ENCODE assay signal across 8 cellular contexts in the genomic region with DNA sequence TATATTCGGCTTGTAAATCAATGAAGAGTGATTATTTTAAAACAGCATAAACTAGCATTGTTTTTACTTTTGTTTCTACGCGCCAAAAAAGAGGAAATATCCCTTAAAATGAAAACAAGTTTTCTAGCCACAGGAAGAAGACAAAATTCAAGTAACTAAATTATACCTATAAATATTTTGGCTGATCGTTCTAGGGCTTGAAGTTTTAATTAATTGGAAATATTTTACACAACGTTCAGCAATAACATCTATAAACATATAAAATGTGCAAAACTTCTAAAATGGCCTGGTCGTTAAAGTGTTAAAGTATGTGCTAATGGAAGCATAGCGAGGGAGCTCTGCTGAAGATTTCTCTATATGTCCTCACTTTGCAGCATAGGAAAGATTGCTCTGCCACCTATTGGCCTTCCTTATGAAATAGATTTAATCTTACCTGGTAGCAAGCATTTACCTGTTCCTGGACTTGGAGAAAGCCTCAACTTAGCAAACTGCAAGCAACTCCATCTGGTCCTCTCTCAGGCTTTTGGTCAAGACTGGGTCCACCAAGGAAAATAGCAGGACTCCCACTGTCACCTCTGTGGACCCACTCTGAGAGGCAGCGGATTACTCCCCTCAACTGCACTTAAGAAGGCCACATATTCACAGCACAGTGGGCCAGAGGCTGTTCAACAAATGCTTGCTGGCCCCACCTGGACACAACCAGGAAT.
A peak's percentile ranks its signal among the peaks of the same experiment; 100 is the strongest.
DNase-seq lines count a peak whose midpoint lies in the region; ATAC-seq, FAIRE-seq and TF ChIP-seq lines count a peak whose summit lies in the region.

No MANE protein-coding gene starts in this region.

- DNase-seq in AG04450 (ENCODE audit: low read depth, low spot score) (peak; percentile 11), GM18507 (ENCODE audit: extremely low spot score, insufficient read length, low read depth) (peak; percentile 25), NCI-H1436 treated with DMSO at 0.1 percent for 48 hours (lab: John Stamatoyannopoulos, UW) (peak; percentile 44), SW480 (ENCODE audit: low spot score) (peak; percentile 95), cardiac fibroblast (ENCODE audit: low read depth in 2 of 2) (peak; percentile 82 to 84), left lobe of liver (ENCODE audit: low spot score) (no peak), superior temporal gyrus (ENCODE audit: extremely low spot score) (peak; percentile 44)

- H3K4me3 ChIP-seq in AG04450 (ENCODE audit: low read depth, low read length) (no peak overlapping the region), cardiac fibroblast (replicated peaks in 1 of 2; ENCODE audit: low read depth in 2 of 2, low read length in 2 of 2) (no peak overlapping the region)

- CTCF ChIA-PET in AG04450 (lab: Charles Lee): interaction anchor here (0.7 to 1.7 kb wide), 6 partner anchors 11 to 655 kb away, joined by 3 to 8 read pairs (median 4); no protein-coding TSS in a partner anchor

- no peaks in the 10 kb centered on the region for H3K9me3 ChIP-seq in AG04450 (ENCODE audit: control insufficient read depth, insufficient read depth, low read length)

- H3K27ac ChIP-seq in AG04450 (ENCODE audit: low read depth, low read length): no peak overlapping the region

- POLR2A ChIA-PET in AG04450 (lab: Yijun Ruan, JAX): interaction anchor here (0.7 kb wide), 1 partner anchor 98 kb away, joined by 3 read pairs; no protein-coding TSS in a partner anchor

- peak; percentile 76 for FAIRE-seq in GM18507 (lab: Jason Lieb, UNC)

- TF ChIP-seq CTCF in AG04450 (IDR thresholded peaks at IDR 0.05; ENCODE audit: low read depth, low read length) (peak; percentile 56), cardiac fibroblast (IDR thresholded peaks at IDR 0.05; ENCODE audit: low read depth, low read length) (peak; percentile 37)

- ATAC-seq in left lobe of liver (peak; percentile 95), GM19397 (IDR thresholded peaks at IDR 0.05; ENCODE audit: unreplicated experiment) (no peak)

- no peaks in the 10 kb centered on the region for H3K27me3 ChIP-seq in AG04450 (ENCODE audit: control insufficient read depth, insufficient read depth, low read length)
